8 cellular contexts compared by ENCODE assay signal in the genomic region with DNA sequence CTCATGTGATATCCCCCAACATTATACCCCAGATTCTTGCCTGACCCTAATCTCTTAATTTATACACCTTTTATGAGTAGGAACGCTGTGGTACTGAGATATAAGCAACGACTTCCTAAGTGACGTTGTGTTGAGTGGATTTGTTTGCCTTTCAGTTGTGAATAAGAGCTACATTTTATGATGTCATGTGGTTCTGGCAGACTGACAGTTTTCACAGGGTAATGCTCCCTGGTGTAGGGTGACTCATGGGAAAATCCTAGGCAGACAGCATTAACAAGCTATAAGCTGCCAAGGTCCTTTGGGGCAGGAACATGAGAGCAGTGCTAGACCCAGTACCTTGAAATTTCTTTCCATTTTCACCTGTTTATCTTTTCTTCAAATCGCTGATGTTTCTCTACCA. TPM values are rescaled to one million over a fixed set of nuclear protein-coding genes. Genes with fewer than 3 reads are reported as not detected.
A peak's percentile ranks its signal among the peaks of the same experiment; 100 is the strongest.
DNase-seq lines count a peak whose midpoint lies in the region; ATAC-seq, FAIRE-seq and TF ChIP-seq lines count a peak whose summit lies in the region.

No MANE protein-coding gene starts in this region.

- DNase-seq in stimulated activated CD4-positive, alpha-beta T cell treated with anti-CD3 and anti-CD28 coated beads, Interleukin-15, amount 100 ng/mL, for 24 hours: peak; percentile 33
- no peak for DNase-seq in stimulated activated CD4-positive, alpha-beta T cell treated with anti-CD3 and anti-CD28 coated beads, Interleukin-2, amount 100 ng/mL, for 48 hours
- DNase-seq in NCI-H2107 treated with DMSO at 0.1 percent for 48 hours (lab: John Stamatoyannopoulos, UW; ENCODE audit: unreplicated experiment) (peak; percentile 95), bronchial epithelial cell (ENCODE audit: low read depth) (peak; percentile 100), osteocyte (ENCODE audit: extremely low spot score, unreplicated experiment) (no peak), gastrocnemius medialis (no peak), DMS114 treated with DMSO at 0.1 percent for 48 hours (lab: John Stamatoyannopoulos, UW; ENCODE audit: unreplicated experiment) (no peak), OCI-LY7 (ENCODE audit: low spot score) (no peak)

- no peaks in the 10 kb centered on the region for H3K9me2 ChIP-seq in OCI-LY7 (ENCODE audit: insufficient read depth, low read length)

- peaks cover 2% of the 10 kb centered on the region for H3K36me3 Mint-ChIP-seq in osteocyte (ENCODE audit: unreplicated experiment)

- in situ Hi-C loops in gastrocnemius medialis (cut with MboI; ENCODE audit: low sequenced_read_pairs in 4 of 4): no loop called here

- peaks cover 6% of the 10 kb centered on the region for H3K9me3 Mint-ChIP-seq in osteocyte (ENCODE audit: unreplicated experiment)

- POLR2A ChIA-PET in OCI-LY7 (lab: Charles Lee): interaction anchor here (0.6 to 2.0 kb wide), 3 partner anchors 11 to 416 kb away, joined by 3 to 12 read pairs (median 3); no protein-coding TSS in a partner anchor

- no peak overlapping the region for H2AFZ ChIP-seq in OCI-LY7 (ENCODE audit: low read length)

- H3K4me1 ChIP-seq in gastrocnemius medialis: no peaks in the 10 kb centered on the region
- peaks cover 25% of the 10 kb centered on the region for H3K4me1 ChIP-seq in OCI-LY7 (ENCODE audit: insufficient read depth, low read length, poor library complexity, severe bottlenecking)

- no peak for ATAC-seq in gastrocnemius medialis

- H3K4me2 ChIP-seq in OCI-LY7 (ENCODE audit: low read length): no peak overlapping the region

- H3K9me3 ChIP-seq in gastrocnemius medialis (no peaks in the 10 kb centered on the region), OCI-LY7 (ENCODE audit: low read length) (no peaks in the 10 kb centered on the region; the same call in 1 of the 2 replicates)

- peak overlapping the region; percentile 61 for H3K27ac Mint-ChIP-seq in osteocyte (ENCODE audit: unreplicated experiment)

- H3K27ac ChIP-seq in gastrocnemius medialis: no peak overlapping the region
- no peak overlapping the region for H3K27ac ChIP-seq in OCI-LY7 (ENCODE audit: low read depth, low read length, poor library complexity, severe bottlenecking)

- H3K4me3 Mint-ChIP-seq in osteocyte (ENCODE audit: unreplicated experiment): no peak overlapping the region

- no TSS peak for BruUV-seq in OCI-LY7 (replicated peaks; lab: Mats Ljungman, UMichigan)

- no peak for TF ChIP-seq POLR2A in gastrocnemius medialis (IDR thresholded peaks at IDR 0.05)

- FAIRE-seq in bronchial epithelial cell (lab: Jason Lieb, UNC): peak; percentile 89

- TF ChIP-seq CTCF in bronchial epithelial cell (IDR thresholded peaks at IDR 0.05; ENCODE audit: insufficient read depth, low read length, severe bottlenecking) (no peak), osteocyte (IDR thresholded peaks at IDR 0.05) (no peak), gastrocnemius medialis (IDR thresholded peaks at IDR 0.05 in 4 of 5, conservative IDR thresholded peaks at IDR 0.05 in 1 of 5) (no peak), OCI-LY7 (conservative IDR thresholded peaks at IDR 0.05; ENCODE audit: low read length) (no peak)

- H3K4me1 Mint-ChIP-seq in osteocyte (ENCODE audit: unreplicated experiment): peaks cover 33% of the 10 kb centered on the region

- intact Hi-C loops in gastrocnemius medialis (cut with DNase I; ENCODE audit: low total_unique reads): no loop called here
- intact Hi-C loops in OCI-LY7 (cut with micrococcal nuclease; ENCODE audit: unreplicated experiment): no loop called here

- CTCF ChIA-PET in OCI-LY7 (lab: Charles Lee; ENCODE audit: unreplicated experiment): interaction anchor here (0.8 kb wide), 1 partner anchor 14 kb away, joined by 3 read pairs; no protein-coding TSS in a partner anchor

- H3K36me3 ChIP-seq in bronchial epithelial cell (ENCODE audit: control insufficient read depth, insufficient read depth, low read length): peaks cover 14% of the 10 kb centered on the region
- no peaks in the 10 kb centered on the region for H3K36me3 ChIP-seq in gastrocnemius medialis
- H3K36me3 ChIP-seq in OCI-LY7 (ENCODE audit: insufficient read depth, low read length): peaks cover 12% of the 10 kb centered on the region

- H3K4me3 ChIP-seq in bronchial epithelial cell (ENCODE audit: low read depth, low read length): no peak overlapping the region
- H3K4me3 ChIP-seq in gastrocnemius medialis: no peak overlapping the region
- no peak overlapping the region for H3K4me3 ChIP-seq in OCI-LY7 (ENCODE audit: low read depth, low read length, poor library complexity, severe bottlenecking)

- H4K20me1 ChIP-seq in OCI-LY7 (ENCODE audit: insufficient read depth, low read length): no peaks in the 10 kb centered on the region

- H3K27me3 ChIP-seq in bronchial epithelial cell (ENCODE audit: control insufficient read depth, insufficient read depth, low read length): no peaks in the 10 kb centered on the region
- no peaks in the 10 kb centered on the region for H3K27me3 ChIP-seq in gastrocnemius medialis

- no peaks in the 10 kb centered on the region for H3K27me3 Mint-ChIP-seq in osteocyte (ENCODE audit: unreplicated experiment)

- H3K79me2 ChIP-seq in OCI-LY7 (ENCODE audit: insufficient read depth, low read depth, low read length): no peaks in the 10 kb centered on the region; the same call in 1 of the 2 replicates

RNA-seq across cellular contexts. Expression of gene C3orf52, which starts 11.2 kb away (rescaled TPM):
- total RNA-seq in bronchial epithelial cell (23.0 and 45.5 TPM in 2 replicates), osteocyte (1.0 and 1.4 TPM in 2 replicates), gastrocnemius medialis (1 to 10 TPM in 1 of 4 donors, under 1 TPM in 3; 0.39 to 1.1 (median 0.82) TPM), OCI-LY7 (2022) (11.2 and 17.9 TPM in 2 replicates)
- total RNA-seq in OCI-LY7 (2014; rRNA removed; shearing (Covaris generic)): 19.0 and 20.1 TPM in 2 replicates

RNA-seq across cellular contexts. Expression of gene GCSAM, which starts 35.7 kb away (rescaled TPM):
- total RNA-seq in bronchial epithelial cell: 0.13 and 0.26 TPM in 2 replicates
- not detected in 2 replicates for total RNA-seq in osteocyte
- total RNA-seq in gastrocnemius medialis: not detected
- 160 and 193 TPM in 2 replicates for total RNA-seq in OCI-LY7 (2014; rRNA removed; shearing (Covaris generic))
- 195 and 247 TPM in 2 replicates for total RNA-seq in OCI-LY7 (2022)

Comparison
In these comparisons a context has a peak if more than half of its experiments do, and no peak if none do; other contexts are left out.
1. DNase-seq: peak in stimulated activated CD4-positive, alpha-beta T cell treated with anti-CD3 and anti-CD28 coated beads, Interleukin-15, amount 100 ng/mL, for 24 hours (single experiment), NCI-H2107 treated with DMSO at 0.1 percent for 48 hours (single experiment) and bronchial epithelial cell (single experiment); none in stimulated activated CD4-positive, alpha-beta T cell treated with anti-CD3 and anti-CD28 coated beads, Interleukin-2, amount 100 ng/mL, for 48 hours (0 of 2), osteocyte (single experiment), gastrocnemius medialis (0 of 2), DMS114 treated with DMSO at 0.1 percent for 48 hours (single experiment) and OCI-LY7 (single experiment).
2. RNA of gene GCSAM, which starts 35.7 kb away (total RNA-seq): 160 to 247 TPM in OCI-LY7; 0.13 to 0.26 TPM in bronchial epithelial cell, not detected in osteocyte and not detected in gastrocnemius medialis; every median in the first group is over 100 times any median in the second.